In genomic region chr11:33413296-33413695, GRCh38 we compare ENCODE assay signal across 19 cellular contexts. TPM values are rescaled to one million over a fixed set of nuclear protein-coding genes. Genes with fewer than 3 reads are reported as not detected.
DNase-seq lines count a peak whose midpoint lies in the region; ATAC-seq and TF ChIP-seq lines count a peak whose summit lies in the region.
"Had no signal": no experiment of that assay in that cellular context is flagged by ENCODE, and none has a peak within 500 bp of the region (broad histone marks: within the 10 kb centered on the region; RNA-seq: fewer than 3 reads in every experiment).

No MANE protein-coding gene starts in this region.

- POLR2A ChIA-PET in BJ (lab: Charles Lee): interaction anchor here (0.6 kb wide), 1 partner anchor 321 kb away, joined by 5 read pairs; no protein-coding TSS in a partner anchor

- no peaks in the 10 kb centered on the region for H3K9me3 ChIP-seq in GM23248 (ENCODE audit: low read depth)
- H3K9me3 ChIP-seq: A549, BLaER1 had no signal

- no peak overlapping the region for H3K27ac ChIP-seq in GM23248
- H3K27ac ChIP-seq: 22Rv1, A549, BLaER1 had no signal

- H3K4me3 ChIP-seq in BJ (ENCODE audit: low read depth, low read length): no peak overlapping the region
- no peak overlapping the region for H3K4me3 ChIP-seq in GM23248
- H3K4me3 ChIP-seq: A549, BLaER1, GM12878 had no signal

- H3K4me1 ChIP-seq in GM23248 (ENCODE audit: insufficient read depth): peaks cover 26% of the 10 kb centered on the region
- H3K4me1 ChIP-seq: A549, BLaER1 had no signal

- DNase-seq in AG08395 (ENCODE audit: low spot score) (peak; percentile 19), BJ (ENCODE audit: low read depth) (peak; percentile 21), GM23248 (peak; percentile 38), fibroblast of peridontal ligament (ENCODE audit: extremely low read depth) (peak; percentile 59), NCI-H2196 (lab: John Stamatoyannopoulos, UW; ENCODE audit: unreplicated experiment) (no peak)
- DNase-seq: AML-193; CD4-positive, alpha-beta memory T cell; DMS153; DMS79; GF-D8; HCEC 1CT; KG1 had no signal

- ATAC-seq in HG02642 (IDR thresholded peaks at IDR 0.05; ENCODE audit: poor library complexity, unreplicated experiment) (no peak), HG02852 (IDR thresholded peaks at IDR 0.05; ENCODE audit: unreplicated experiment) (no peak)
- ATAC-seq: A549, GM12878 had no signal

- WGBS in GM23248 (ENCODE audit: low coverage in 1 of 2, low lambda C conversion rate in 2 of 2, missing lambda C conversion rate in 2 of 2), 2 experiments: 68 to 72% methylated on average over 5 of the region's 5 CpGs

- peaks cover 100% of the 10 kb centered on the region for H3K79me2 ChIP-seq in GM23248 (ENCODE audit: insufficient read depth)

- H3K4me2 ChIP-seq in GM23248 (ENCODE audit: unreplicated experiment): no peak overlapping the region
- H3K4me2 ChIP-seq: A549, BLaER1 had no signal

- CTCF ChIA-PET in BJ (lab: Yijun Ruan, JAX): interaction anchor here (0.6 to 1.6 kb wide), 4 partner anchors 11 to 127 kb away, joined by 3 to 6 read pairs (median 4); no protein-coding TSS in a partner anchor

- H3K27me3 ChIP-seq in BJ (ENCODE audit: control insufficient read depth, insufficient read depth, low read length) (no peaks in the 10 kb centered on the region), GM23248 (replicated peaks; ENCODE audit: insufficient read depth) (no peaks in the 10 kb centered on the region)
- H3K27me3 ChIP-seq: BLaER1 had no signal

- peaks cover 6% of the 10 kb centered on the region; the same call in 1 of the 2 replicates for H3F3A ChIP-seq in GM23248 (ENCODE audit: insufficient read depth)

- no peak overlapping the region for H3K9ac ChIP-seq in GM23248
- H3K9ac ChIP-seq: BLaER1 had no signal

- no peak overlapping the region for H2AFZ ChIP-seq in GM23248

- H3K36me3 ChIP-seq in BJ (ENCODE audit: control insufficient read depth, insufficient read depth, low read length) (no peaks in the 10 kb centered on the region), GM23248 (ENCODE audit: low read depth) (no peaks in the 10 kb centered on the region)
- H3K36me3 ChIP-seq: BLaER1 had no signal

- TF ChIP-seq CTCF in BJ (IDR thresholded peaks at IDR 0.05; ENCODE audit: insufficient read depth, low read depth, low read length): no peak

- in situ Hi-C loops in GM23248 (cut with MboI): no loop called here

- H3K9me2 ChIP-seq in GM23248 (ENCODE audit: insufficient read depth): no peaks in the 10 kb centered on the region

- peaks cover 4% of the 10 kb centered on the region; the same call in 1 of the 2 replicates for H4K20me1 ChIP-seq in GM23248 (ENCODE audit: insufficient read depth)
- H4K20me1 ChIP-seq: BLaER1 had no signal

RNA-seq across cellular contexts. Expression of gene KIAA1549L, which starts 37.4 kb away (rescaled TPM):
- 6.7 and 8.8 TPM in 2 replicates for polyA plus RNA-seq in BJ (2011; rRNA removed)
- 16.9 and 20.8 TPM in 2 replicates for polyA minus RNA-seq in BJ (2011; rRNA and poly(A)+ RNA removed)
- total RNA-seq in GM23248 (2014; rRNA removed; shearing (Covaris generic)): 29.9 and 35.3 TPM in 2 replicates
- polyA plus RNA-seq in GM23248 (2016; fragmentation: Nextera tagmentation; extraction: Ambion mirVana): 6.3 and 6.9 TPM in 2 replicates
- total RNA-seq: CD4-positive, alpha-beta memory T cell had no signal
- polyA plus RNA-seq: CD14-positive monocyte; CD4-positive, alpha-beta memory T cell had no signal
